27 cellular contexts compared by ENCODE assay signal in the genomic region with DNA sequence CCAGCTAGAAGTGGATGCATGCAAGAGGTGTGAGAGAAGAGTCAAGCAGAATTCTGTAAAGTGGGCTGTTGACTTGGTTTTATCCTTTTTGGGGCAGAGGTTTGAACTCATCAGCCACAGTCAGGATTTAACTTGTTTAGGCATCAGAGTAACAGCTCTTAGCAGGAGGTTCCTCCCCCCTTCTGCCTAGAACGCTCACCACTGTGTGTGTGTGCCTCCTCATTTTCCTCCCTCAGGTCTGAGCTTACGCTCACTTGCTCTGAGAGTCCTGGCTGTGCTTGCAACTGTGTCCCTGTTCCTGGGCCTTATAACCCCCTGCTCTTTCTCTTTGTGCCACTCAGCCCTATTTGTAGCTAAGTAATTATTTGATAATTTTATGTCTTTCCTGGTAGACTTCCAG.
"Had no signal": no experiment of that assay in that cellular context is flagged by ENCODE, and none has a peak within 500 bp of the region (broad histone marks: within the 10 kb centered on the region; RNA-seq: fewer than 3 reads in every experiment).

No MANE protein-coding gene starts in this region.

- H3K27me3 Mint-ChIP-seq: activated CD4-positive, alpha-beta memory T cell treated with anti-CD3 and anti-CD28 coated beads, Interleukin-2, amount 10 ng/mL, durations not matched to agents 7 days and 5 days; activated CD4-positive, alpha-beta T cell treated with anti-CD3 and anti-CD28 coated beads, Interleukin-2, amount 10 ng/mL, durations not matched to agents 7 days and 5 days; activated naive CD4-positive, alpha-beta T cell treated with anti-CD3 and anti-CD28 coated beads, Interleukin-2, amount 10 ng/mL, durations not matched to agents 7 days and 5 days; activated naive CD8-positive, alpha-beta T cell treated with anti-CD3 and anti-CD28 coated beads, Interleukin-2, amount 10 ng/mL, durations not matched to agents 7 days and 5 days; activated T-cell treated with anti-CD3 and anti-CD28 coated beads, Interleukin-2, amount 50 U/mL, for 24 hours; central memory CD8-positive, alpha-beta T cell; effector memory CD8-positive, alpha-beta T cell had no signal

- H3K36me3 Mint-ChIP-seq: activated naive CD4-positive, alpha-beta T cell treated with anti-CD3 and anti-CD28 coated beads, Interleukin-2, amount 10 ng/mL, durations not matched to agents 7 days and 5 days; activated naive CD4-positive, alpha-beta T cell treated with anti-CD3 and anti-CD28 coated beads, Interleukin-2, amount 50 U/mL, for 72 hours; activated naive CD8-positive, alpha-beta T cell treated with anti-CD3 and anti-CD28 coated beads, Interleukin-2, amount 10 ng/mL, durations not matched to agents 7 days and 5 days; brain had no signal

- H3K27me3 ChIP-seq: ascending aorta, esophagus squamous epithelium, gastroesophageal sphincter had no signal

- DNase-seq: activated CD4-positive, alpha-beta memory T cell treated with anti-CD3 and anti-CD28 coated beads, Interleukin-2, amount 10 ng/mL, durations not matched to agents 7 days and 5 days; activated CD4-positive, alpha-beta T cell treated with anti-CD3 and anti-CD28 coated beads for 1 hour; activated CD4-positive, alpha-beta T cell treated with anti-CD3 and anti-CD28 coated beads for 4 hours; activated CD4-positive, alpha-beta T cell treated with anti-CD3 and anti-CD28 coated beads, Interleukin-2, amount 10 ng/mL, durations not matched to agents 7 days and 5 days; activated CD4-positive, alpha-beta T cell treated with anti-CD3 and anti-CD28 coated beads, Interleukin-2, amount 50 U/mL, for 4 hours; activated CD8-positive, alpha-beta memory T cell treated with anti-CD3 and anti-CD28 coated beads, Interleukin-2, amount 50 U/mL, for 48 hours; activated gamma-delta T cell; activated naive CD4-positive, alpha-beta T cell; activated naive CD4-positive, alpha-beta T cell treated with anti-CD3 and anti-CD28 coated beads, Interleukin-2, amount 10 ng/mL, durations not matched to agents 7 days and 5 days; activated naive CD8-positive, alpha-beta T cell treated with anti-CD3 and anti-CD28 coated beads, Interleukin-2, amount 10 ng/mL, durations not matched to agents 7 days and 5 days; activated T-cell treated with anti-CD3 and anti-CD28 coated beads for 4 hours; activated T-cell treated with anti-CD3 and anti-CD28 coated beads, Interleukin-2, amount 50 U/mL, for 24 hours; activated T-cell treated with anti-CD3 and anti-CD28 coated beads, Interleukin-2, amount 50 U/mL, for 72 hours; dermis blood vessel endothelial cell; effector CD4-positive, alpha-beta T cell; effector memory CD8-positive, alpha-beta T cell; esophagus squamous epithelium; foreskin melanocyte; heart right ventricle; T-helper 2 cell had no signal

- H3K9me3 Mint-ChIP-seq: activated CD4-positive, alpha-beta memory T cell treated with anti-CD3 and anti-CD28 coated beads, Interleukin-2, amount 10 ng/mL, durations not matched to agents 7 days and 5 days; activated CD4-positive, alpha-beta T cell treated with anti-CD3 and anti-CD28 coated beads, Interleukin-2, amount 10 ng/mL, durations not matched to agents 7 days and 5 days; activated naive CD4-positive, alpha-beta T cell treated with anti-CD3 and anti-CD28 coated beads, Interleukin-2, amount 10 ng/mL, durations not matched to agents 7 days and 5 days; activated naive CD4-positive, alpha-beta T cell treated with anti-CD3 and anti-CD28 coated beads, Interleukin-2, amount 50 U/mL, for 72 hours; activated naive CD8-positive, alpha-beta T cell treated with anti-CD3 and anti-CD28 coated beads, Interleukin-2, amount 10 ng/mL, durations not matched to agents 7 days and 5 days; activated T-cell treated with anti-CD3 and anti-CD28 coated beads, Interleukin-2, amount 50 U/mL, for 24 hours; activated T-cell treated with anti-CD3 and anti-CD28 coated beads, Interleukin-2, amount 50 U/mL, for 72 hours; brain; central memory CD8-positive, alpha-beta T cell had no signal

- H3K4me1 Mint-ChIP-seq: activated CD4-positive, alpha-beta memory T cell treated with anti-CD3 and anti-CD28 coated beads, Interleukin-2, amount 10 ng/mL, durations not matched to agents 7 days and 5 days; activated CD4-positive, alpha-beta T cell treated with anti-CD3 and anti-CD28 coated beads, Interleukin-2, amount 10 ng/mL, durations not matched to agents 7 days and 5 days; activated naive CD4-positive, alpha-beta T cell treated with anti-CD3 and anti-CD28 coated beads, Interleukin-2, amount 10 ng/mL, durations not matched to agents 7 days and 5 days; activated naive CD8-positive, alpha-beta T cell treated with anti-CD3 and anti-CD28 coated beads, Interleukin-2, amount 10 ng/mL, durations not matched to agents 7 days and 5 days; central memory CD8-positive, alpha-beta T cell had no signal

- H3K36me3 ChIP-seq: ascending aorta, esophagus squamous epithelium, gastroesophageal sphincter, heart right ventricle had no signal

- H3K4me3 ChIP-seq: ascending aorta, coronary artery, esophagus squamous epithelium, gastroesophageal sphincter, heart right ventricle had no signal

- H3K4me3 Mint-ChIP-seq: activated CD4-positive, alpha-beta memory T cell treated with anti-CD3 and anti-CD28 coated beads, Interleukin-2, amount 10 ng/mL, durations not matched to agents 7 days and 5 days; activated CD4-positive, alpha-beta T cell treated with anti-CD3 and anti-CD28 coated beads, Interleukin-2, amount 10 ng/mL, durations not matched to agents 7 days and 5 days; activated naive CD4-positive, alpha-beta T cell treated with anti-CD3 and anti-CD28 coated beads, Interleukin-2, amount 10 ng/mL, durations not matched to agents 7 days and 5 days; activated naive CD8-positive, alpha-beta T cell treated with anti-CD3 and anti-CD28 coated beads, Interleukin-2, amount 10 ng/mL, durations not matched to agents 7 days and 5 days; activated T-cell treated with anti-CD3 and anti-CD28 coated beads, Interleukin-2, amount 50 U/mL, for 24 hours; activated T-cell treated with anti-CD3 and anti-CD28 coated beads, Interleukin-2, amount 50 U/mL, for 72 hours; brain; central memory CD8-positive, alpha-beta T cell; effector memory CD8-positive, alpha-beta T cell had no signal

- H3K4me1 ChIP-seq: ascending aorta, esophagus squamous epithelium, gastroesophageal sphincter, heart right ventricle had no signal

- H3K27ac Mint-ChIP-seq: activated CD4-positive, alpha-beta memory T cell treated with anti-CD3 and anti-CD28 coated beads, Interleukin-2, amount 10 ng/mL, durations not matched to agents 7 days and 5 days; activated CD4-positive, alpha-beta T cell treated with anti-CD3 and anti-CD28 coated beads, Interleukin-2, amount 10 ng/mL, durations not matched to agents 7 days and 5 days; activated naive CD4-positive, alpha-beta T cell treated with anti-CD3 and anti-CD28 coated beads, Interleukin-2, amount 10 ng/mL, durations not matched to agents 7 days and 5 days; activated naive CD4-positive, alpha-beta T cell treated with anti-CD3 and anti-CD28 coated beads, Interleukin-2, amount 50 U/mL, for 72 hours; activated naive CD8-positive, alpha-beta T cell treated with anti-CD3 and anti-CD28 coated beads, Interleukin-2, amount 10 ng/mL, durations not matched to agents 7 days and 5 days; activated T-cell treated with anti-CD3 and anti-CD28 coated beads, Interleukin-2, amount 50 U/mL, for 24 hours; activated T-cell treated with anti-CD3 and anti-CD28 coated beads, Interleukin-2, amount 50 U/mL, for 72 hours; effector memory CD8-positive, alpha-beta T cell had no signal

- H3K27ac ChIP-seq: ascending aorta, coronary artery, epithelial cell of prostate, esophagus squamous epithelium, gastroesophageal sphincter, heart right ventricle had no signal

- H3K9me3 ChIP-seq: ascending aorta, esophagus squamous epithelium, gastroesophageal sphincter had no signal

- ATAC-seq: activated naive CD4-positive, alpha-beta T cell treated with anti-CD3 and anti-CD28 coated beads, Interleukin-2, amount 50 U/mL, for 72 hours; activated T-cell treated with anti-CD3 and anti-CD28 coated beads, Interleukin-2, amount 50 U/mL, for 72 hours; effector memory CD8-positive, alpha-beta T cell; gastroesophageal sphincter; heart right ventricle had no signal
